ENCODE assay signal across 2 cellular contexts in genomic region chr5:115548683-115549082, GRCh38.
TF ChIP-seq lines count a peak whose summit lies in the region.

No MANE protein-coding gene starts in this region.

TF ChIP-seq in A549, 52 proteins besides CTCF, POLR2A, EP300 and RAD21:
- no peak for TF ChIP-seq ZNF302 (CRISPR knock-in tag; IDR thresholded peaks at IDR 0.05)
- peak; percentile 33 for TF ChIP-seq MAFK (IDR thresholded peaks at IDR 0.05; ENCODE audit: partially characterized antibody)
- TF ChIP-seq ZFP36 (IDR thresholded peaks at IDR 0.05; ENCODE audit: borderline replicate concordance, partially characterized antibody): no peak
- TF ChIP-seq SMC3 (IDR thresholded peaks at IDR 0.05): no peak
- no peak for TF ChIP-seq PBX3 (IDR thresholded peaks at IDR 0.05)
- TF ChIP-seq CBX2 (IDR thresholded peaks at IDR 0.05; ENCODE audit: borderline replicate concordance, low read depth): no peak
- TF ChIP-seq RCOR1 (IDR thresholded peaks at IDR 0.05; ENCODE audit: low read depth, low read length): no peak
- no peak for TF ChIP-seq HDAC2 (IDR thresholded peaks at IDR 0.05)

TF ChIP-seq in K562, 482 proteins besides CTCF, POLR2A, EP300 and RAD21:
- peak; percentile 37; the same call in 1 of the 2 replicates for TF ChIP-seq C11orf30 (IDR thresholded peaks at IDR 0.05; ENCODE audit: low read depth)
- no peak for TF ChIP-seq FOXJ2 (tag; IDR thresholded peaks at IDR 0.05)
- TF ChIP-seq RBFOX2 (IDR thresholded peaks at IDR 0.05; ENCODE audit: low read depth, low read length): no peak
- TF ChIP-seq ZNF316 (IDR thresholded peaks at IDR 0.05): peak; percentile 75
- TF ChIP-seq CGGBP1 (CRISPR knock-in tag; IDR thresholded peaks at IDR 0.05): no peak
- no peak for TF ChIP-seq SUPT5H (IDR thresholded peaks at IDR 0.05)
- TF ChIP-seq BRD9 (IDR thresholded peaks at IDR 0.05; ENCODE audit: low read depth, partially characterized antibody): no peak
- TF ChIP-seq ZNF551 (CRISPR knock-in tag; IDR thresholded peaks at IDR 0.05): no peak
